ENCODE assay signal across 16 cellular contexts in the genomic region with DNA sequence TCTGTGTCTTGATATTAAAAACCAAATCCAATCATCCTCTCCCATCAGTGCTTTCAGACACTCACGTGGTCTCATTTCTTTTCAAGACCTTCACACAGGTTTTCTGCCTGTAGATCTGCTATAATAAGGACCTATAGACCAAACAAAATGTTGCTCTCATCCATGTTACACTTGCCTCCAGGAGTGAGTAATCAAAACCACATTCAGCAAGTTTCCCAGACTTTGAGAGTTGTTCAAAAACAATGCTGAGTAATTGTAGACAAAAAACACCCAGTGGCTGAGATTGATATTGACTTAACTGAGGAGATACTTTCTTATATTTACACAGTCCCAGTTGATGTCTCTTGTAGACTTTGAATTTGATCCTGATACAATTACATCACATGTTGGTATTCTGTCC.
"Had no signal": no experiment of that assay in that cellular context is flagged by ENCODE, and none has a peak within 500 bp of the region (broad histone marks: within the 10 kb centered on the region; RNA-seq: fewer than 3 reads in every experiment).

No MANE protein-coding gene starts in this region.

- H3K4me1 ChIP-seq: breast epithelium, colonic mucosa, tibial nerve had no signal

- H3K36me3 ChIP-seq: breast epithelium, colonic mucosa, neutrophil, tibial nerve had no signal

- H3K27me3 ChIP-seq: breast epithelium, colonic mucosa, neutrophil, tibial nerve had no signal

- H3K9me3 ChIP-seq: colonic mucosa, neutrophil had no signal

- DNase-seq: activated CD4-positive, alpha-beta T cell treated with anti-CD3 and anti-CD28 coated beads for 48 hours; activated naive CD4-positive, alpha-beta T cell treated with Interleukin-2 at 50 U/mL for 16 hours; activated naive CD8-positive, alpha-beta T cell treated with anti-CD3 and anti-CD28 coated beads, Interleukin-2, amount 50 U/mL, for 24 hours; colonic mucosa; effector memory CD4-positive, alpha-beta T cell; left colon; mucosa of descending colon; naive thymus-derived CD8-positive, alpha-beta T cell; right cardiac atrium; stimulated activated naive B cell treated with anti-CD40 and anti-IgM and Interleukin-4, amounts not matched to agents 10 μg/mL and 1 μg/mL and 100 μg/mL, for 72 hours; T-helper 1 cell had no signal

- H3K4me3 ChIP-seq: breast epithelium, colonic mucosa, mucosa of descending colon, SK-N-MC, smooth muscle cell, tibial nerve had no signal

- H3K27ac ChIP-seq: breast epithelium, colonic mucosa, neutrophil, SK-N-MC, tibial nerve had no signal
